In the genomic region with DNA sequence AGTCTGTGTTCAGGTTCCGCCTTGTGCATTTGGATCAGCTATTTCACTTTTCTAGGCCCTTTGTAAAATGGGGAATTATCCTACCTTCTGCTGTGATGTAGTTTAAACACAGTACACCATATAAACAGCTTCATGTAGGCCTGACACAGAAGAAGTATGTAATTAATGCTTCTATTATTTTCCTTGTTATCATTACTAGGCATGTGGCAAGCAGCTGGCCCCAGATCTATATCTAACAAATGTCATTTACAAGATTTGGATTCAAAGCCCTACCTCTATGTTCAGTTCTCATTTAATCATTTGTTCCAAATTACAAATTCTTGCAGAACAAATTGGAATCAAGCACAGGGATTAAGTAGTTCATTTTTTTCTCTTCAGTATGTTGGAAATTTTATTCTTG, we compare ENCODE assay signal across 21 cellular contexts.
"Had no signal": no experiment of that assay in that cellular context is flagged by ENCODE, and none has a peak within 500 bp of the region (broad histone marks: within the 10 kb centered on the region; RNA-seq: fewer than 3 reads in every experiment).

No MANE protein-coding gene starts in this region.

- H3K4me3 Mint-ChIP-seq: activated CD4-positive, alpha-beta T cell treated with anti-CD3 and anti-CD28 coated beads, Interleukin-2, amount 10 ng/mL, durations not matched to agents 7 days and 5 days; activated CD8-positive, alpha-beta memory T cell treated with anti-CD3 and anti-CD28 coated beads, Interleukin-2, amount 10 ng/mL, durations not matched to agents 7 days and 5 days; activated CD8-positive, alpha-beta T cell treated with anti-CD3 and anti-CD28 coated beads, Interleukin-2, amount 10 ng/mL, durations not matched to agents 7 days and 5 days; activated naive CD8-positive, alpha-beta T cell; activated T-cell treated with anti-CD3 and anti-CD28 coated beads, Interleukin-2, amount 50 U/mL, for 72 hours; effector memory CD8-positive, alpha-beta T cell; nephron progenitor cell; WTC11 had no signal

- H3K27me3 Mint-ChIP-seq: activated CD4-positive, alpha-beta T cell treated with anti-CD3 and anti-CD28 coated beads, Interleukin-2, amount 10 ng/mL, durations not matched to agents 7 days and 5 days; activated CD8-positive, alpha-beta memory T cell treated with anti-CD3 and anti-CD28 coated beads, Interleukin-2, amount 10 ng/mL, durations not matched to agents 7 days and 5 days; activated naive CD8-positive, alpha-beta T cell; effector memory CD8-positive, alpha-beta T cell; progenitor cell of endocrine pancreas had no signal

- H3K27ac Mint-ChIP-seq: activated CD4-positive, alpha-beta T cell treated with anti-CD3 and anti-CD28 coated beads, Interleukin-2, amount 10 ng/mL, durations not matched to agents 7 days and 5 days; activated CD8-positive, alpha-beta memory T cell treated with anti-CD3 and anti-CD28 coated beads, Interleukin-2, amount 10 ng/mL, durations not matched to agents 7 days and 5 days; activated CD8-positive, alpha-beta T cell treated with anti-CD3 and anti-CD28 coated beads, Interleukin-2, amount 10 ng/mL, durations not matched to agents 7 days and 5 days; activated naive CD8-positive, alpha-beta T cell; activated T-cell treated with anti-CD3 and anti-CD28 coated beads, Interleukin-2, amount 50 U/mL, for 72 hours; effector memory CD8-positive, alpha-beta T cell; nephron progenitor cell; progenitor cell of endocrine pancreas; WTC11 had no signal

- H3K36me3 Mint-ChIP-seq: activated CD8-positive, alpha-beta memory T cell treated with anti-CD3 and anti-CD28 coated beads, Interleukin-2, amount 10 ng/mL, durations not matched to agents 7 days and 5 days; activated naive CD8-positive, alpha-beta T cell had no signal

- ATAC-seq: activated CD8-positive, alpha-beta memory T cell treated with anti-CD3 and anti-CD28 coated beads, Interleukin-2, amount 10 ng/mL, durations not matched to agents 7 days and 5 days; activated CD8-positive, alpha-beta T cell treated with anti-CD3 and anti-CD28 coated beads, Interleukin-2, amount 10 ng/mL, durations not matched to agents 7 days and 5 days; activated T-cell treated with anti-CD3 and anti-CD28 coated beads, Interleukin-2, amount 50 U/mL, for 72 hours; effector memory CD8-positive, alpha-beta T cell; gastroesophageal sphincter; left colon; right lobe of liver; WTC11 had no signal

- H3K4me1 Mint-ChIP-seq: activated CD4-positive, alpha-beta T cell treated with anti-CD3 and anti-CD28 coated beads, Interleukin-2, amount 10 ng/mL, durations not matched to agents 7 days and 5 days; activated CD8-positive, alpha-beta memory T cell treated with anti-CD3 and anti-CD28 coated beads, Interleukin-2, amount 10 ng/mL, durations not matched to agents 7 days and 5 days; nephron progenitor cell; WTC11 had no signal

- DNase-seq: activated CD4-positive, alpha-beta T cell treated with anti-CD3 and anti-CD28 coated beads for 1 hour; activated CD4-positive, alpha-beta T cell treated with anti-CD3 and anti-CD28 coated beads, Interleukin-2, amount 10 ng/mL, durations not matched to agents 7 days and 5 days; activated CD8-positive, alpha-beta memory T cell treated with anti-CD3 and anti-CD28 coated beads, Interleukin-2, amount 10 ng/mL, durations not matched to agents 7 days and 5 days; activated CD8-positive, alpha-beta T cell treated with anti-CD3 and anti-CD28 coated beads, Interleukin-2, amount 10 ng/mL, durations not matched to agents 7 days and 5 days; activated effector memory CD4-positive, alpha-beta T cell treated with Interleukin-2 at 50 U/mL for 16 hours; activated naive CD4-positive, alpha-beta T cell treated with Interleukin-2 at 50 U/mL for 16 hours; activated T-cell treated with anti-CD3 and anti-CD28 coated beads, Interleukin-2, amount 50 U/mL, for 72 hours; adrenal gland; brain microvascular endothelial cell; effector memory CD8-positive, alpha-beta T cell; erythroblast; left colon; mammary epithelial cell; nephron progenitor cell; right lobe of liver; stimulated activated CD4-positive, alpha-beta T cell treated with anti-CD3 and anti-CD28 coated beads, Interleukin-2, amount 100 ng/mL, for 48 hours; stimulated activated naive CD4-positive, alpha-beta T cell treated with Interleukin-2 at 50 U/mL for 16 hours had no signal
